Comparison of ENCODE assay signal across 8 cellular contexts in genomic region chr11:6353367-6353987, GRCh38. TPM values are rescaled to one million over a fixed set of nuclear protein-coding genes. Genes with fewer than 3 reads are reported as not detected.
DNase-seq lines count a peak whose midpoint lies in the region; ATAC-seq and TF ChIP-seq lines count a peak whose summit lies in the region.

No MANE protein-coding gene starts in this region.

- H3K36me3 ChIP-seq in psoas muscle (ENCODE audit: insufficient read depth in 1 of 2, low read depth in 1 of 2), result no peaks in the 10 kb centered on the region

- H3K4me3 ChIP-seq in psoas muscle, result no peak overlapping the region

- no peaks in the 10 kb centered on the region for H3K27me3 ChIP-seq in psoas muscle (ENCODE audit: insufficient read depth in 3 of 3, low read length in 2 of 3)

- intact Hi-C loops in psoas muscle (cut with DNase I), result loop anchor here (2.0 to 10.0 kb wide), 4 partner anchors 36 to 331 kb away; partner anchors contain the start of gene CCKBR (in 1 of the 2)

- TF ChIP-seq CTCF in LNCAP (IDR thresholded peaks at IDR 0.05) (peak; percentile 97), psoas muscle (IDR thresholded peaks at IDR 0.05) (peak; percentile 94)

- ATAC-seq in GM21786 (IDR thresholded peaks at IDR 0.05; ENCODE audit: unreplicated experiment), result peak; percentile 86
- peak; percentile 63 to 82 (median 72) for ATAC-seq in psoas muscle

- WGBS in psoas muscle, 3 donors, result 4 to 15% (median 5%) methylated on average over 5 of the region's 5 CpGs

- no peak overlapping the region for H3K27ac ChIP-seq in psoas muscle

- no peaks in the 10 kb centered on the region for H3K9me3 ChIP-seq in psoas muscle

- DNase-seq in ELR (ENCODE audit: low read depth) (peak; percentile 66), SHP77 treated with DMSO at 0.1 percent for 48 hours (lab: John Stamatoyannopoulos, UW) (peak; percentile 63), glomerular visceral epithelial cell (ENCODE audit: extremely low spot score) (peak; percentile 71), psoas muscle (peak; percentile 38 to 68), T1000 (lab: John Stamatoyannopoulos, UW) (no peak)
- DNase-seq in activated gamma-delta T cell treated with anti-CD3 and anti-CD28 coated beads, Interleukin-2, amount 50 U/mL, for 16 hours (ENCODE audit: low read depth), result peak; percentile 30

- H3K4me1 ChIP-seq in psoas muscle, result no peaks in the 10 kb centered on the region

RNA-seq across cellular contexts. Expression of gene CAVIN3, which starts 33.2 kb away (rescaled TPM):
- total RNA-seq in psoas muscle, result 10 to 100 TPM; 14.2 to 25.5 (median 15.4) TPM
- polyA plus RNA-seq in psoas muscle, result 10 to 100 TPM; 21.5 to 24.7 (median 23.5) TPM

RNA-seq across cellular contexts. Expression of gene SMPD1, which starts 36.8 kb away (rescaled TPM):
- 10 to 100 TPM; 37.6 to 57.4 (median 39.1) TPM for total RNA-seq in psoas muscle
- 10 to 100 TPM; 32.7 to 50.9 (median 33.6) TPM for polyA plus RNA-seq in psoas muscle
